ENCODE assay signal across 7 cellular contexts in genomic region chr19:11339254-11340098, GRCh38. TPM values are rescaled to one million over a fixed set of nuclear protein-coding genes. Genes with fewer than 3 reads are reported as not detected.
DNase-seq lines count a peak whose midpoint lies in the region; ATAC-seq and TF ChIP-seq lines count a peak whose summit lies in the region.

Gene RAB3D (minus strand): TSS chr19:11339657. CDS start chr19:11337399, 2,258 bp downstream.

- no peak for TF ChIP-seq CTCF in PC-9 (conservative IDR thresholded peaks at IDR 0.05)

- H3F3A ChIP-seq in PC-9 (ENCODE audit: insufficient read depth, low read depth): peaks cover 46% of the 10 kb centered on the region

- H3K4me1 Mint-ChIP-seq in activated T-cell treated with anti-CD3 and anti-CD28 coated beads, Interleukin-2, amount 50 U/mL, for 24 hours (ENCODE audit: low read depth): peaks cover 28% of the 10 kb centered on the region

- no peaks in the 10 kb centered on the region for H3K9me3 ChIP-seq in PC-9 (ENCODE audit: insufficient read depth, low read depth)
- no peaks in the 10 kb centered on the region for H3K9me3 ChIP-seq in esophagus (ENCODE audit: control insufficient read depth in 2 of 2, insufficient read depth in 1 of 2, low read depth in 1 of 2, low read length in 1 of 2)

- peak; percentile 63 for ATAC-seq in GM18861 (IDR thresholded peaks at IDR 0.05; ENCODE audit: unreplicated experiment)

- no peaks in the 10 kb centered on the region for H3K9me3 Mint-ChIP-seq in activated T-cell treated with anti-CD3 and anti-CD28 coated beads, Interleukin-2, amount 50 U/mL, for 24 hours

- peak within 1 kb of the TSS; percentile 91 for H2AFZ ChIP-seq in PC-9

- H3K4me1 ChIP-seq in PC-9 (replicated peaks; ENCODE audit: insufficient read depth) (peaks cover 27% of the 10 kb centered on the region), esophagus (ENCODE audit: control insufficient read depth in 2 of 2, insufficient read depth in 2 of 2, low read length in 1 of 2) (peaks cover 0 to 6% of the 10 kb centered on the region in 2 donors)

- no peaks in the 10 kb centered on the region for H3K9me2 ChIP-seq in PC-9 (ENCODE audit: insufficient read depth)

- H3K27ac ChIP-seq in PC-9: no peak within 1 kb of the TSS
- H3K27ac ChIP-seq in esophagus (ENCODE audit: low read depth in 2 of 2, low read length in 1 of 2): peak within 1 kb of the TSS; percentile 90 to 96

- peaks cover 30% of the 10 kb centered on the region for H3K36me3 Mint-ChIP-seq in activated T-cell treated with anti-CD3 and anti-CD28 coated beads, Interleukin-2, amount 50 U/mL, for 24 hours (ENCODE audit: low read depth)

- H3K27ac Mint-ChIP-seq in activated T-cell treated with anti-CD3 and anti-CD28 coated beads, Interleukin-2, amount 50 U/mL, for 24 hours: peak within 1 kb of the TSS; percentile 58

- CTCF ChIA-PET in PC-9 (lab: Charles Lee): no interaction called here

- POLR2A ChIA-PET in PC-9 (lab: Charles Lee; ENCODE audit: unreplicated experiment): interaction anchor here (0.6 to 0.7 kb wide), 2 partner anchors 13 to 43 kb away, joined by 5 read pairs; partner anchors contain the start of gene TSPAN16

- BruUV-seq in PC-9 (replicated peaks; lab: Mats Ljungman, UMichigan): no TSS peak

- H4K20me1 ChIP-seq in PC-9 (ENCODE audit: insufficient read depth): no peaks in the 10 kb centered on the region

- peak within 1 kb of the TSS; percentile 84 for H3K4me3 ChIP-seq in PC-9
- peak within 1 kb of the TSS; percentile 75 to 95 for H3K4me3 ChIP-seq in esophagus (ENCODE audit: low read depth in 1 of 2, low read length in 2 of 2)

- H3K36me3 ChIP-seq in PC-9 (ENCODE audit: low read depth): peaks cover 39% of the 10 kb centered on the region
- peaks cover 0 to 19% of the 10 kb centered on the region in 2 donors for H3K36me3 ChIP-seq in esophagus (ENCODE audit: control insufficient read depth in 2 of 2, insufficient read depth in 2 of 2, low read length in 1 of 2)

- intact Hi-C loops in PC-9 (cut with micrococcal nuclease; ENCODE audit: unreplicated experiment): loop anchor here (1.0 kb wide), 1 partner anchor 16 kb away; the partner anchor contains the start of gene PLPPR2

- DNase-seq in HuH-7.5 (ENCODE audit: low spot score): peak; percentile 96
- DNase-seq in PC-9: peak; percentile 78 to 88
- DNase-seq in activated T-cell treated with anti-CD3 and anti-CD28 coated beads, Interleukin-2, amount 50 U/mL, for 24 hours: peak; percentile 88
- DNase-seq in mucosa of gallbladder (ENCODE audit: low spot score): peak; percentile 92
- DNase-seq in stimulated activated CD8-positive, alpha-beta memory T cell treated with anti-CD3 and anti-CD28 coated beads, Interleukin-4, amount 100 ng/mL, for 1 hour (ENCODE audit: low read depth in 2 of 2, low spot score in 1 of 2): peak; percentile 28 to 53

- WGBS in esophagus, 2 donors: 6% methylated on average over 44 to 53 of the region's 53 CpGs

- peak within 1 kb of the TSS; percentile 78 for H3K4me3 Mint-ChIP-seq in activated T-cell treated with anti-CD3 and anti-CD28 coated beads, Interleukin-2, amount 50 U/mL, for 24 hours

- H3K27me3 Mint-ChIP-seq in activated T-cell treated with anti-CD3 and anti-CD28 coated beads, Interleukin-2, amount 50 U/mL, for 24 hours: no peaks in the 10 kb centered on the region

- peak within 1 kb of the TSS; percentile 92 for H3K4me2 ChIP-seq in PC-9

- H3K27me3 ChIP-seq in PC-9 (ENCODE audit: insufficient read depth, low read depth): no peaks in the 10 kb centered on the region
- H3K27me3 ChIP-seq in esophagus (ENCODE audit: control insufficient read depth in 1 of 2, insufficient read depth in 2 of 2, low read length in 2 of 2): no peaks in the 10 kb centered on the region

- peaks cover 30% of the 10 kb centered on the region for H3K79me2 ChIP-seq in PC-9 (ENCODE audit: low read depth)

RNA-seq across cellular contexts. Expression of gene RAB3D, which starts in this region (rescaled TPM):
- total RNA-seq in PC-9 (2021) (35.0 and 36.5 TPM in 2 replicates), mucosa of gallbladder (41.9 TPM)
- 10 to 100 TPM; 21.7 to 25.7 TPM for polyA plus RNA-seq in esophagus

Comparison
In these comparisons a context has a peak if more than half of its experiments do, and no peak if none do; other contexts are left out.
1. DNase-seq: peak in every context shown above with its lines; median percentile 96 in HuH-7.5; 92 in mucosa of gallbladder; 88 in activated T-cell treated with anti-CD3 and anti-CD28 coated beads, Interleukin-2, amount 50 U/mL, for 24 hours; 83 in PC-9; 40 in stimulated activated CD8-positive, alpha-beta memory T cell treated with anti-CD3 and anti-CD28 coated beads, Interleukin-4, amount 100 ng/mL, for 1 hour.